ENCODE assay signal across 23 cellular contexts in the genomic region with DNA sequence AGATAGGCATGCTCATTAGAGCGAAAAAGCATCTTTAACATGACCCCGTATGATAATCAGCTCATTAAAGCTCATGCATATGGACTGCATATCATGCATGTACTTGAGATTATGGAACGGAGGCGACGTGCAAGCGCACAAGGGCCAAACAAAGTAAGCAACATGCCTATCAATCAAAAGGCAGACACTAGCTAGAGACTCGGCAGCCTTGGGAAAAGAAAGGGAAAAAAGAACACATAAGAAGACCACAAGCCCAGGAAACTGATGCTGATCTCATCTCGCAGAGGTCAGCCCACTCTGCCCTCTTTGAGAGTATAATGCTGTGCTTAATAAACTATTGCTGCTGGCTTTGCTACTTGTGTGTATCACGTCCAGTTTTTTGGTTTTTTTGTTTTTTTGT. TPM values are rescaled to one million over a fixed set of nuclear protein-coding genes. Genes with fewer than 3 reads are reported as not detected.
DNase-seq lines count a peak whose midpoint lies in the region; ATAC-seq, FAIRE-seq and TF ChIP-seq lines count a peak whose summit lies in the region.
"Had no signal": no experiment of that assay in that cellular context is flagged by ENCODE, and none has a peak within 500 bp of the region (broad histone marks: within the 10 kb centered on the region; RNA-seq: fewer than 3 reads in every experiment).

No MANE protein-coding gene starts in this region.

- DNase-seq in ELR (ENCODE audit: low read depth) = peak; percentile 30
- DNase-seq in HEK293T (ENCODE audit: extremely low spot score) = no peak
- no peak for DNase-seq in K562 (ENCODE audit: extremely low read depth in 1 of 4, low spot score in 3 of 4)
- peak; percentile 31 for DNase-seq in osteoblast (ENCODE audit: insufficient read length, low spot score, missing footprints)
- DNase-seq in stimulated activated naive CD4-positive, alpha-beta T cell (lab: John Stamatoyannopoulos, UW) = no peak
- DNase-seq in AG08395 (ENCODE audit: low spot score) = no peak
- no peak for DNase-seq in NCI-H1105 (lab: John Stamatoyannopoulos, UW)
- DNase-seq: C1 segment of cervical spinal cord; CD8-positive, alpha-beta memory T cell; GOT3; Kasumi-1; NCI-H1694 treated with DMSO at 0.1 percent for 48 hours; NCI-H2107; NCI-H2227 treated with DMSO at 0.1 percent for 48 hours; NCI-H510A treated with DMSO at 0.1 percent for 48 hours; NCI-H774 had no signal

- no peak for TF ChIP-seq POLR2A in K562 (conservative IDR thresholded peaks at IDR 0.05)

- H3K4me2 ChIP-seq in K562 (ENCODE audit: insufficient read depth, low read length) (no peak overlapping the region), osteoblast (ENCODE audit: insufficient read depth, low read length) (no peak overlapping the region)

- H2AFZ ChIP-seq in K562 (ENCODE audit: low read depth, low read length) (no peak overlapping the region), osteoblast (ENCODE audit: low read length) (no peak overlapping the region)

- POLR2A ChIA-PET in HEK293T (lab: Yijun Ruan, JAX) = no interaction called here
- POLR2A ChIA-PET in K562 (lab: Yijun Ruan, JAX) = interaction anchor here (0.8 kb wide), 1 partner anchor 45 kb away, joined by 5 read pairs; no protein-coding TSS in a partner anchor

- TF ChIP-seq CTCF in K562 (IDR thresholded peaks at IDR 0.05 in 2 of 3, conservative IDR thresholded peaks at IDR 0.05 in 1 of 3; ENCODE audit: insufficient read depth in 2 of 3, low read depth in 1 of 3, low read length in 3 of 3) = no peak
- no peak for TF ChIP-seq CTCF in osteoblast (IDR thresholded peaks at IDR 0.05; ENCODE audit: extremely low read depth, low read depth, low read length)

- 4% methylated on average over 6 of the region's 9 CpGs for WGBS in K562 (ENCODE audit: insufficient coverage, low coverage, missing lambda C conversion rate)

- H3K27ac ChIP-seq in K562 (ENCODE audit: extremely low read depth, low read depth, low read length) (no peak overlapping the region), osteoblast (ENCODE audit: low read depth, low read length) (no peak overlapping the region)
- H3K27ac ChIP-seq: SK-N-MC had no signal

- H3K9me1 ChIP-seq in K562 (ENCODE audit: control insufficient read depth, insufficient read depth, low read length) = no peaks in the 10 kb centered on the region

- no peaks in the 10 kb centered on the region; the same call in 1 of the 2 replicates for H4K20me1 ChIP-seq in K562 (replicated peaks; ENCODE audit: control insufficient read depth, insufficient read depth, low read length)
- H4K20me1 ChIP-seq in osteoblast (ENCODE audit: insufficient read depth, low read length) = no peaks in the 10 kb centered on the region

- CTCF ChIA-PET in HEK293T (lab: Yijun Ruan, JAX) = interaction anchor here (1.1 to 2.5 kb wide), 2 partner anchors 10 to 48 kb away, joined by 4 to 6 read pairs; a partner anchor contains a TSS
- CTCF ChIA-PET in K562 (lab: Yijun Ruan, JAX; ENCODE audit: low intra/inter-chr PET ratio) = no interaction called here

- no peak for TF ChIP-seq RAD21 in K562 (CRISPR knock-in tag; conservative IDR thresholded peaks at IDR 0.05 in 1 of 2, IDR thresholded peaks at IDR 0.05 in 1 of 2)

- H3K27me3 ChIP-seq in K562 (ENCODE audit: control insufficient read depth in 2 of 2, insufficient read depth in 2 of 2, low read length in 2 of 2) = no peaks in the 10 kb centered on the region; a peak in 1 of 5 replicates
- peaks cover 2% of the 10 kb centered on the region for H3K27me3 ChIP-seq in osteoblast (ENCODE audit: insufficient read depth, low read length)

- no TSS peak for BruUV-seq in K562 (replicated peaks; lab: Mats Ljungman, UMichigan)

- in situ Hi-C loops in K562 (cut with MboI) = loop anchor here (10.0 kb wide), 1 partner anchor 355 kb away; no protein-coding TSS in a partner anchor

- H3K4me1 ChIP-seq in K562 (replicated peaks in 1 of 2; ENCODE audit: control insufficient read depth in 2 of 2, insufficient read depth in 2 of 2, low read length in 2 of 2) (peaks cover 0 to 7% of the 10 kb centered on the region in 2 experiments; a peak in 2 of 5 replicates), osteoblast (ENCODE audit: insufficient read depth, low read length) (peaks cover 20% of the 10 kb centered on the region)

- no peak for FAIRE-seq in K562 (lab: Jason Lieb, UNC)
- FAIRE-seq: D721Med, GM12892, RCC 7860 had no signal

- intact Hi-C loops in K562 (cut with micrococcal nuclease) = no loop called here

- H3K79me2 ChIP-seq in K562 (ENCODE audit: control insufficient read depth, insufficient read depth, low read length) = no peaks in the 10 kb centered on the region
- no peaks in the 10 kb centered on the region for H3K79me2 ChIP-seq in osteoblast (ENCODE audit: insufficient read depth, low read length)

- H3K4me3 ChIP-seq in K562 (no peak overlapping the region), osteoblast (ENCODE audit: insufficient read depth, low read length) (no peak overlapping the region)
- H3K4me3 ChIP-seq: SK-N-MC had no signal

- H3K36me3 ChIP-seq in K562 (ENCODE audit: control insufficient read depth, insufficient read depth, low read length) = no peaks in the 10 kb centered on the region
- H3K36me3 ChIP-seq in osteoblast (ENCODE audit: insufficient read depth, low read length) = no peaks in the 10 kb centered on the region

- no peak for TF ChIP-seq EP300 in K562 (IDR thresholded peaks at IDR 0.05; ENCODE audit: low read length)

- H3K9me3 ChIP-seq in K562 (replicated peaks; ENCODE audit: control insufficient read depth, insufficient read depth, low read depth, low read length) = no peaks in the 10 kb centered on the region
- no peaks in the 10 kb centered on the region for H3K9me3 ChIP-seq in osteoblast (ENCODE audit: low read depth, low read length)

- no peak overlapping the region for H3K9ac ChIP-seq in K562 (ENCODE audit: insufficient read depth in 1 of 2, low read depth in 2 of 2, low read length in 2 of 2)

- ATAC-seq in K562 = no peak
- ATAC-seq: Right ventricle myocardium inferior had no signal

TF ChIP-seq in K562, 482 proteins besides CTCF, POLR2A, EP300 and RAD21 (continues in another document):
- no peak for TF ChIP-seq GATA2 (CRISPR knock-in tag; IDR thresholded peaks at IDR 0.05)

RNA-seq across cellular contexts. Expression of a gene that starts 2.6 kb away (rescaled TPM):
- total RNA-seq in K562 (2011; cell fraction: chromatin; rRNA removed; ENCODE audit: low replicate concordance) = not detected in 2 replicates
- not detected in 2 replicates for total RNA-seq in K562 (2011; cell fraction: nucleolus; rRNA removed)
- not detected in 2 replicates for total RNA-seq in K562 (2011; cell fraction: nucleoplasm; rRNA removed)
- total RNA-seq in K562 (2014; rRNA removed) (not detected in 2 replicates), K562 (2014; rRNA removed; fragmentation: Illumina TruSeq; extraction: Trizol) (not detected in 2 replicates), K562 (2015; rRNA removed; fragmentation: Illumina TruSeq; extraction: Trizol) (not detected in 2 replicates), K562 (2021) (not detected in 2 replicates), osteoblast (28.6 and 29.8 TPM in 2 replicates)
- polyA plus RNA-seq in K562 (2011; rRNA removed) (not detected in 2 replicates), K562 (2014; fragmentation: Illumina TruSeq; extraction: Trizol) (not detected in 2 replicates), K562 (2014; fragmentation: Nextera tagmentation; extraction: Ambion mirVana) (under 1 TPM in 1 of 2 experiments, not detected in 1; 0.15 TPM), K562 (2014; rRNA removed) (not detected in 2 replicates)
- not detected in 2 replicates for polyA plus RNA-seq in K562 (2011; cell fraction: cytosol; rRNA removed)
- not detected in 2 replicates for polyA plus RNA-seq in K562 (2011; cell fraction: nucleus; rRNA removed)
- polyA plus RNA-seq in K562 (2012) = 0.25 TPM in 1 of 2 replicates, not detected in the other
- polyA minus RNA-seq in K562 (2011; rRNA and poly(A)+ RNA removed) = 0.63 TPM in 1 of 2 replicates, not detected in the other
- polyA minus RNA-seq in K562 (2011; cell fraction: cytosol; rRNA and poly(A)+ RNA removed) = not detected in 2 replicates
- not detected in 2 replicates for polyA minus RNA-seq in K562 (2011; cell fraction: nucleus; rRNA and poly(A)+ RNA removed)
- total RNA-seq: CD8-positive, alpha-beta memory T cell; OCI-LY7 had no signal
- polyA plus RNA-seq: CD8-positive, alpha-beta memory T cell; IgD-negative memory B cell had no signal

RNA-seq across cellular contexts. Expression of a gene that starts 37.6 kb away (rescaled TPM):
- total RNA-seq in K562 (2011; cell fraction: chromatin; rRNA removed; ENCODE audit: low replicate concordance) = not detected in 2 replicates
- total RNA-seq in K562 (2011; cell fraction: nucleolus; rRNA removed) = not detected in 2 replicates
- not detected in 2 replicates for total RNA-seq in K562 (2011; cell fraction: nucleoplasm; rRNA removed)
- not detected in 2 replicates for total RNA-seq in K562 (2014; rRNA removed)
- not detected in 2 replicates for total RNA-seq in K562 (2014; rRNA removed; fragmentation: Illumina TruSeq; extraction: Trizol)
- not detected in 2 replicates for total RNA-seq in K562 (2015; rRNA removed; fragmentation: Illumina TruSeq; extraction: Trizol)
- 0.07 TPM in 1 of 2 replicates, not detected in the other for total RNA-seq in K562 (2021)
- polyA plus RNA-seq in K562 (2011; rRNA removed) = not detected in 2 replicates
- polyA plus RNA-seq in K562 (2011; cell fraction: cytosol; rRNA removed) = not detected in 2 replicates
- not detected in 2 replicates for polyA plus RNA-seq in K562 (2011; cell fraction: nucleus; rRNA removed)
- not detected in 2 replicates for polyA plus RNA-seq in K562 (2012)
- not detected in 2 replicates for polyA plus RNA-seq in K562 (2014; fragmentation: Illumina TruSeq; extraction: Trizol)
- not detected for polyA plus RNA-seq in K562 (2014; fragmentation: Nextera tagmentation; extraction: Ambion mirVana)
- not detected in 2 replicates for polyA plus RNA-seq in K562 (2014; rRNA removed)
- polyA minus RNA-seq in K562 (2011; rRNA and poly(A)+ RNA removed) = not detected in 2 replicates
- polyA minus RNA-seq in K562 (2011; cell fraction: cytosol; rRNA and poly(A)+ RNA removed) = not detected in 2 replicates
- not detected in 2 replicates for polyA minus RNA-seq in K562 (2011; cell fraction: nucleus; rRNA and poly(A)+ RNA removed)
- not detected in 2 replicates for total RNA-seq in osteoblast
- total RNA-seq: CD8-positive, alpha-beta memory T cell; OCI-LY7 had no signal
- polyA plus RNA-seq: CD8-positive, alpha-beta memory T cell; IgD-negative memory B cell had no signal

RNA-seq across cellular contexts. Expression of a gene that starts 47.7 kb away (rescaled TPM):
- 7.6 and 24.0 TPM in 2 replicates for total RNA-seq in K562 (2011; cell fraction: chromatin; rRNA removed; ENCODE audit: low replicate concordance)
- 3.5 and 5.3 TPM in 2 replicates for total RNA-seq in K562 (2011; cell fraction: nucleolus; rRNA removed)
- 7.4 and 11.0 TPM in 2 replicates for total RNA-seq in K562 (2011; cell fraction: nucleoplasm; rRNA removed)
- total RNA-seq in K562 (2014; rRNA removed) = 2.1 and 4.4 TPM in 2 replicates
- 3.7 and 5.1 TPM in 2 replicates for total RNA-seq in K562 (2014; rRNA removed; fragmentation: Illumina TruSeq; extraction: Trizol)
- total RNA-seq in K562 (2015; rRNA removed; fragmentation: Illumina TruSeq; extraction: Trizol) = 5.2 and 5.3 TPM in 2 replicates
- total RNA-seq in K562 (2021) = 3.0 and 3.5 TPM in 2 replicates
- 5.0 and 5.1 TPM in 2 replicates for polyA plus RNA-seq in K562 (2011; rRNA removed)
- polyA plus RNA-seq in K562 (2011; cell fraction: cytosol; rRNA removed) = 2.4 and 3.2 TPM in 2 replicates
- 2.8 and 3.6 TPM in 2 replicates for polyA plus RNA-seq in K562 (2011; cell fraction: nucleus; rRNA removed)
- polyA plus RNA-seq in K562 (2012) = 2.8 and 3.2 TPM in 2 replicates
- 4.2 and 5.9 TPM in 2 replicates for polyA plus RNA-seq in K562 (2014; fragmentation: Illumina TruSeq; extraction: Trizol)
- 1 to 10 TPM; 4.0 to 4.5 TPM for polyA plus RNA-seq in K562 (2014; fragmentation: Nextera tagmentation; extraction: Ambion mirVana)
- 3.9 and 5.3 TPM in 2 replicates for polyA plus RNA-seq in K562 (2014; rRNA removed)
- 4.3 and 5.2 TPM in 2 replicates for polyA minus RNA-seq in K562 (2011; rRNA and poly(A)+ RNA removed)
- polyA minus RNA-seq in K562 (2011; cell fraction: cytosol; rRNA and poly(A)+ RNA removed) = 2.5 TPM in 1 of 2 replicates, not detected in the other
- polyA minus RNA-seq in K562 (2011; cell fraction: nucleus; rRNA and poly(A)+ RNA removed) = 4.7 and 8.1 TPM in 2 replicates
- 8.0 and 10.6 TPM in 2 replicates for total RNA-seq in osteoblast

Comparison
In these comparisons a context has a peak if more than half of its experiments do, and no peak if none do; other contexts are left out.
1. DNase-seq: peak in ELR (single experiment) and osteoblast (single experiment); none in HEK293T (single experiment), K562 (0 of 4), stimulated activated naive CD4-positive, alpha-beta T cell (0 of 6), AG08395 (single experiment) and NCI-H1105 (single experiment).
2. RNA of a gene that starts 2.6 kb away (total RNA-seq): 28.6 to 29.8 TPM in osteoblast; not detected in K562; every median in the first group is over 10 times any median in the second.